21 cellular contexts compared by ENCODE assay signal in the genomic region with DNA sequence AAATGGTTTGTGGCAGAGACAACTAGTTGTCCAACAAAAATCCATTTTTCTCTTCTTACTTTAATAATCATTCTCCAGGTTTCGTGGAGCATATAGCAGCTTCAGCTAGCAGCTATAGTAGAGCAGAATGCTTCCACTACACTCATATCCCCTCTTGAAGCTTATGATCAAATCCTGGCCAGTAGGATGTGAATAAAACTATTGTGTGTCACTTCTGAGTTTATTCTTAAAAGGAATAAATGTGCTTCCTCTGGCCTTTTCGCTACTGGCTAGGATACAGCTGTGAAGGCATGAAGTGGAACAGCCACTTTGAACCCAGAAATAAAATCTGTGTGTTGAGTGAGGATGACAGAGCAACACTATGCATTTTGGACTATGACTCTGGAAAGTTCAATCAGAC. TPM values are rescaled to one million over a fixed set of nuclear protein-coding genes. Genes with fewer than 3 reads are reported as not detected.
DNase-seq lines count a peak whose midpoint lies in the region; ATAC-seq, FAIRE-seq and TF ChIP-seq lines count a peak whose summit lies in the region.
"Had no signal": no experiment of that assay in that cellular context is flagged by ENCODE, and none has a peak within 500 bp of the region (broad histone marks: within the 10 kb centered on the region; RNA-seq: fewer than 3 reads in every experiment).

No MANE protein-coding gene starts in this region.

- TF ChIP-seq POLR2A in GM12891 (IDR thresholded peaks at IDR 0.05; ENCODE audit: low read depth, low read length) = no peak

- peak; percentile 23 for FAIRE-seq in GM12891 (lab: Jason Lieb, UNC)
- peak; percentile 47 for FAIRE-seq in GM19239 (lab: Jason Lieb, UNC)
- FAIRE-seq: A549 had no signal

- in situ Hi-C loops in SK-MEL-5 (cut with HindIII; ENCODE audit: low pct_unique_long_range_greater_than_20kb, low sequenced_read_pairs) = loop anchor here (25.0 kb wide), 1 partner anchor 186 kb away; no protein-coding TSS in a partner anchor

- ATAC-seq in GM19351 (IDR thresholded peaks at IDR 0.05; ENCODE audit: unreplicated experiment) = no peak

- DNase-seq in GM12891 (ENCODE audit: insufficient read length, low spot score) (no peak), GM19239 (ENCODE audit: insufficient read length, low spot score) (no peak), SK-MEL-5 (ENCODE audit: low read depth, low spot score) (peak; percentile 34), foreskin melanocyte (peak; percentile 74), NCI-H128 (lab: John Stamatoyannopoulos, UW; ENCODE audit: unreplicated experiment) (no peak), hippocampal formation (lab: John Stamatoyannopoulos, UW) (no peak)
- DNase-seq: 8988T; ACHN; AML-193; BE2C; Calu3; CD4-positive, alpha-beta T cell; CD8-positive, alpha-beta memory T cell; COR-L47; DMS53; DMS79 treated with DMSO at 0.1 percent for 48 hours; GF-D8; H9; HFFc6 had no signal

TF ChIP-seq in GM12891, 5 proteins besides CTCF, POLR2A, EP300 and RAD21:
- no peak for TF ChIP-seq TAF1 (IDR thresholded peaks at IDR 0.05; ENCODE audit: low read depth, low read length)
- no peak for TF ChIP-seq POLR2AphosphoS5 (IDR thresholded peaks at IDR 0.05; ENCODE audit: low read depth, low read length)

RNA-seq across cellular contexts. Expression of a gene that starts 7.8 kb away (rescaled TPM):
- polyA plus RNA-seq in GM12891 (2012; ENCODE audit: low read depth, missing spikeins) = 71.3 TPM
- 66.4 and 69.5 TPM in 2 replicates for total RNA-seq in SK-MEL-5 (2014; rRNA removed; shearing (Covaris generic))
- polyA plus RNA-seq in SK-MEL-5 (2015; cell fraction: cytosol; rRNA removed) = 100 and 114 TPM in 2 replicates
- 143 and 173 TPM in 2 replicates for polyA plus RNA-seq in SK-MEL-5 (2015; cell fraction: nucleus; rRNA removed)

Comparison
In these comparisons a context has a peak if more than half of its experiments do, and no peak if none do; other contexts are left out.
1. DNase-seq: peak in SK-MEL-5 (single experiment) and foreskin melanocyte (single experiment); none in GM12891 (single experiment), GM19239 (single experiment), NCI-H128 (single experiment) and hippocampal formation (0 of 2).